In genomic region chr6:170289971-170290305, GRCh38 we compare ENCODE assay signal across 7 cellular contexts. TPM values are rescaled to one million over a fixed set of nuclear protein-coding genes. Genes with fewer than 3 reads are reported as not detected.
DNase-seq lines count a peak whose midpoint lies in the region; ATAC-seq lines count a peak whose summit lies in the region.

No MANE protein-coding gene starts in this region.

- intact Hi-C loops in activated T-helper 2 cell treated with anti-CD3 and anti-CD28 coated beads, Interferon-gamma antibody, Interleukin-2, Interleukin-4, amounts not matched to agents 10 μg/mL and 5 μg/mL and 100 μg/mL, durations not matched to agents 14 hours and 24 hours and 36 hours (cut with micrococcal nuclease): loop anchor here (5.0 to 10.0 kb wide), 4 partner anchors 203 to 1038 kb away; partner anchors contain the start of genes PHF10 and THBS2

- ATAC-seq in HG02885 (IDR thresholded peaks at IDR 0.05; ENCODE audit: poor library complexity, unreplicated experiment): peak; percentile 11
- ATAC-seq in HG02870 (IDR thresholded peaks at IDR 0.05; ENCODE audit: unreplicated experiment): no peak

- H3K9me3 Mint-ChIP-seq in activated T-helper 2 cell treated with anti-CD3 and anti-CD28 coated beads, Interferon-gamma antibody, Interleukin-2, Interleukin-4, amounts not matched to agents 10 μg/mL and 5 μg/mL and 100 μg/mL, durations not matched to agents 14 hours and 24 hours and 36 hours: no peaks in the 10 kb centered on the region

- peak overlapping the region in 3 of 5 donors; percentile 43 to 64 (median 51) for H3K9ac ChIP-seq in subcutaneous abdominal adipose tissue (ENCODE audit: low read length in 5 of 5)

- H3K36me3 ChIP-seq in subcutaneous abdominal adipose tissue (ENCODE audit: control insufficient read depth in 5 of 5, insufficient read depth in 5 of 5, low read length in 5 of 5): peaks cover 0 to 26% (median 19%) of the 10 kb centered on the region in 5 donors

- peak overlapping the region; percentile 23 for H3K27ac ChIP-seq in subcutaneous abdominal adipose tissue (ENCODE audit: low read depth, low read length)

- H3K36me3 Mint-ChIP-seq in activated T-helper 2 cell treated with anti-CD3 and anti-CD28 coated beads, Interferon-gamma antibody, Interleukin-2, Interleukin-4, amounts not matched to agents 10 μg/mL and 5 μg/mL and 100 μg/mL, durations not matched to agents 14 hours and 24 hours and 36 hours (ENCODE audit: low read depth): peaks cover 3% of the 10 kb centered on the region

- peaks cover 25% of the 10 kb centered on the region for H3K4me1 Mint-ChIP-seq in activated T-helper 2 cell treated with anti-CD3 and anti-CD28 coated beads, Interferon-gamma antibody, Interleukin-2, Interleukin-4, amounts not matched to agents 10 μg/mL and 5 μg/mL and 100 μg/mL, durations not matched to agents 14 hours and 24 hours and 36 hours (ENCODE audit: low read depth)

- peaks cover 2% of the 10 kb centered on the region for H3K9me3 ChIP-seq in iPS-18c (ENCODE audit: control insufficient read depth, insufficient read depth, low read length)
- H3K9me3 ChIP-seq in subcutaneous abdominal adipose tissue (ENCODE audit: control insufficient read depth in 5 of 5, low read length in 5 of 5): no peaks in the 10 kb centered on the region

- H3K4me3 ChIP-seq in iPS-18c (ENCODE audit: insufficient read depth, low read depth, low read length) (peak overlapping the region; percentile 70), subcutaneous abdominal adipose tissue (ENCODE audit: low read depth in 1 of 5, low read length in 5 of 5) (peak overlapping the region; percentile 72 to 84 (median 81))

- peaks cover 5 to 71% (median 61%) of the 10 kb centered on the region in 5 donors for H3K4me1 ChIP-seq in subcutaneous abdominal adipose tissue (ENCODE audit: control insufficient read depth in 5 of 5, insufficient read depth in 5 of 5, low read length in 5 of 5)

- no peak overlapping the region for H3K27ac Mint-ChIP-seq in activated T-helper 2 cell treated with anti-CD3 and anti-CD28 coated beads, Interferon-gamma antibody, Interleukin-2, Interleukin-4, amounts not matched to agents 10 μg/mL and 5 μg/mL and 100 μg/mL, durations not matched to agents 14 hours and 24 hours and 36 hours

- H3K4me3 Mint-ChIP-seq in activated T-helper 2 cell treated with anti-CD3 and anti-CD28 coated beads, Interferon-gamma antibody, Interleukin-2, Interleukin-4, amounts not matched to agents 10 μg/mL and 5 μg/mL and 100 μg/mL, durations not matched to agents 14 hours and 24 hours and 36 hours (ENCODE audit: low read depth): peak overlapping the region; percentile 77

- peaks cover 6 to 54% (median 36%) of the 10 kb centered on the region in 5 donors for H3K27me3 ChIP-seq in subcutaneous abdominal adipose tissue (ENCODE audit: control insufficient read depth in 5 of 5, insufficient read depth in 4 of 5, low read length in 5 of 5)

- peaks cover 74% of the 10 kb centered on the region for H3K27me3 Mint-ChIP-seq in activated T-helper 2 cell treated with anti-CD3 and anti-CD28 coated beads, Interferon-gamma antibody, Interleukin-2, Interleukin-4, amounts not matched to agents 10 μg/mL and 5 μg/mL and 100 μg/mL, durations not matched to agents 14 hours and 24 hours and 36 hours (ENCODE audit: low read depth)

- DNase-seq in activated T-helper 2 cell treated with anti-CD3 and anti-CD28 coated beads, Interferon-gamma antibody, Interleukin-2, Interleukin-4, amounts not matched to agents 10 μg/mL and 5 μg/mL and 100 μg/mL, durations not matched to agents 14 hours and 24 hours and 36 hours (ENCODE audit: low spot score): no peak
- no peak for DNase-seq in CD1c-positive myeloid dendritic cell (ENCODE audit: extremely low spot score)
- no peak for DNase-seq in glomerular visceral epithelial cell (ENCODE audit: extremely low spot score)

RNA-seq across cellular contexts. Expression of gene DLL1, which starts 0.9 kb away (rescaled TPM):
- total RNA-seq in activated T-helper 2 cell treated with anti-CD3 and anti-CD28 coated beads, Interferon-gamma antibody, Interleukin-2, Interleukin-4, amounts not matched to agents 10 μg/mL and 5 μg/mL and 100 μg/mL, durations not matched to agents 14 hours and 24 hours and 36 hours: not detected in 2 replicates

RNA-seq across cellular contexts. Expression of gene FAM120B, which starts 16.6 kb away (rescaled TPM):
- total RNA-seq in activated T-helper 2 cell treated with anti-CD3 and anti-CD28 coated beads, Interferon-gamma antibody, Interleukin-2, Interleukin-4, amounts not matched to agents 10 μg/mL and 5 μg/mL and 100 μg/mL, durations not matched to agents 14 hours and 24 hours and 36 hours: 19.6 and 21.8 TPM in 2 replicates
